19 cellular contexts compared by ENCODE assay signal in genomic region chr7:47614450-47614849, GRCh38.
"Had no signal": no experiment of that assay in that cellular context is flagged by ENCODE, and none has a peak within 500 bp of the region (broad histone marks: within the 10 kb centered on the region; RNA-seq: fewer than 3 reads in every experiment).

No MANE protein-coding gene starts in this region.

- H3K9me3 ChIP-seq: heart left ventricle, ovary, testis, tibial nerve had no signal

- H3K9me3 Mint-ChIP-seq: naive thymus-derived CD4-positive, alpha-beta T cell; nephron progenitor cell had no signal

- FAIRE-seq: endometrium, frontal cortex had no signal

- H3K27ac Mint-ChIP-seq: naive thymus-derived CD4-positive, alpha-beta T cell; nephron progenitor cell had no signal

- H3K27me3 ChIP-seq: heart left ventricle, ovary, testis, tibial nerve had no signal

- ATAC-seq: esophagus mucosa; heart left ventricle; left colon; left ventricle myocardium superior; naive thymus-derived CD4-positive, alpha-beta T cell; right cardiac atrium had no signal

- H3K27me3 Mint-ChIP-seq: naive thymus-derived CD4-positive, alpha-beta T cell had no signal

- H3K4me3 ChIP-seq: heart left ventricle, lung, ovary, smooth muscle cell, testis, tibial nerve had no signal

- H3K4me3 Mint-ChIP-seq: naive thymus-derived CD4-positive, alpha-beta T cell; nephron progenitor cell had no signal

- DNase-seq: effector memory CD4-positive, alpha-beta T cell; hippocampal formation; left colon; left ventricle myocardium superior; mesendoderm; naive thymus-derived CD4-positive, alpha-beta T cell; nephron progenitor cell; ovary; right cardiac atrium; stimulated activated CD4-positive, alpha-beta T cell treated with anti-CD3 and anti-CD28 coated beads, Interleukin-2, amount 100 ng/mL, for 48 hours; stimulated activated naive CD4-positive, alpha-beta T cell treated with Interleukin-2 at 50 U/mL for 16 hours; testis had no signal

- H3K27ac ChIP-seq: heart left ventricle, ovary, testis, tibial nerve had no signal

- H3K36me3 ChIP-seq: heart left ventricle, ovary, tibial nerve had no signal

- H3K4me1 Mint-ChIP-seq: naive thymus-derived CD4-positive, alpha-beta T cell had no signal

- H3K36me3 Mint-ChIP-seq: naive thymus-derived CD4-positive, alpha-beta T cell had no signal
